ENCODE assay signal across 9 cellular contexts in genomic region chr18:9914334-9914583, GRCh38. TPM values are rescaled to one million over a fixed set of nuclear protein-coding genes. Genes with fewer than 3 reads are reported as not detected.
DNase-seq lines count a peak whose midpoint lies in the region; ATAC-seq and TF ChIP-seq lines count a peak whose summit lies in the region.
"Had no signal": no experiment of that assay in that cellular context is flagged by ENCODE, and none has a peak within 500 bp of the region (broad histone marks: within the 10 kb centered on the region; RNA-seq: fewer than 3 reads in every experiment).

No MANE protein-coding gene starts in this region.

- no peaks in the 10 kb centered on the region for H3K36me3 Mint-ChIP-seq in activated naive CD4-positive, alpha-beta T cell treated with anti-CD3 and anti-CD28 coated beads, Interleukin-2, amount 50 U/mL, for 24 hours
- H3K36me3 Mint-ChIP-seq in effector memory CD8-positive, alpha-beta T cell (ENCODE audit: insufficient read depth): peaks cover 16% of the 10 kb centered on the region
- peaks cover 2% of the 10 kb centered on the region for H3K36me3 Mint-ChIP-seq in neural progenitor cell

- H3K4me1 Mint-ChIP-seq in activated naive CD4-positive, alpha-beta T cell treated with anti-CD3 and anti-CD28 coated beads, Interleukin-2, amount 50 U/mL, for 24 hours: peaks cover 29% of the 10 kb centered on the region
- peaks cover 17 to 20% of the 10 kb centered on the region in 2 donors for H3K4me1 Mint-ChIP-seq in effector memory CD8-positive, alpha-beta T cell (ENCODE audit: low read depth in 2 of 2)
- H3K4me1 Mint-ChIP-seq in neural progenitor cell: peaks cover 21% of the 10 kb centered on the region

- TF ChIP-seq CTCF in Loucy (conservative IDR thresholded peaks at IDR 0.05; ENCODE audit: low read length): no peak
- no peak for TF ChIP-seq CTCF in neural progenitor cell (IDR thresholded peaks at IDR 0.05)

- H3K27me3 ChIP-seq in Loucy (ENCODE audit: insufficient read depth, low read length, poor library complexity, severe bottlenecking) (peaks cover 4% of the 10 kb centered on the region), neural progenitor cell (no peaks in the 10 kb centered on the region)

- ATAC-seq in effector memory CD8-positive, alpha-beta T cell (replicated peaks): no peak

- no peaks in the 10 kb centered on the region for H3F3A ChIP-seq in Loucy (ENCODE audit: low read depth)
- no peaks in the 10 kb centered on the region for H3F3A ChIP-seq in neural progenitor cell (ENCODE audit: low read depth)

- H3K36me3 ChIP-seq in Loucy (ENCODE audit: insufficient read depth, low read length) (no peaks in the 10 kb centered on the region), neural progenitor cell (no peaks in the 10 kb centered on the region)

- H2AFZ ChIP-seq in Loucy (ENCODE audit: low read length): peak overlapping the region; percentile 57
- H2AFZ ChIP-seq in neural progenitor cell (replicated peaks): peak overlapping the region; percentile 94

- H3K4me3 Mint-ChIP-seq in activated naive CD4-positive, alpha-beta T cell treated with anti-CD3 and anti-CD28 coated beads, Interleukin-2, amount 50 U/mL, for 24 hours: peak overlapping the region; percentile 93
- peak overlapping the region; percentile 81 to 82 for H3K4me3 Mint-ChIP-seq in effector memory CD8-positive, alpha-beta T cell
- H3K4me3 Mint-ChIP-seq in neural progenitor cell: peak overlapping the region; percentile 91

- H3K9ac ChIP-seq in Loucy (ENCODE audit: low read depth, low read length, poor library complexity, severe bottlenecking) (peak overlapping the region; percentile 80), neural progenitor cell (peak overlapping the region; percentile 84)

- H3K4me3 ChIP-seq in Loucy (ENCODE audit: low read length, poor library complexity, severe bottlenecking): peak overlapping the region; percentile 92
- peak overlapping the region; percentile 73 for H3K4me3 ChIP-seq in neural progenitor cell

- peaks cover 48% of the 10 kb centered on the region for H3K4me1 ChIP-seq in Loucy (ENCODE audit: insufficient read depth, low read length, poor library complexity, severe bottlenecking)
- H3K4me1 ChIP-seq in neural progenitor cell: peaks cover 21% of the 10 kb centered on the region

- peak overlapping the region; percentile 85 for H3K27ac ChIP-seq in neural progenitor cell

- H4K20me1 ChIP-seq in Loucy (ENCODE audit: insufficient read depth, low read length, poor library complexity, severe bottlenecking) (peaks cover 47% of the 10 kb centered on the region), neural progenitor cell (ENCODE audit: low read depth) (peaks cover 47% of the 10 kb centered on the region)

- H3K79me2 ChIP-seq in Loucy (ENCODE audit: insufficient read depth, low read length) (peaks cover 52% of the 10 kb centered on the region), neural progenitor cell (ENCODE audit: low read depth) (peaks cover 51% of the 10 kb centered on the region)

- H3K9me2 ChIP-seq in Loucy (replicated peaks; ENCODE audit: low read depth, low read length): no peaks in the 10 kb centered on the region

- no peaks in the 10 kb centered on the region for H3K27me3 Mint-ChIP-seq in activated naive CD4-positive, alpha-beta T cell treated with anti-CD3 and anti-CD28 coated beads, Interleukin-2, amount 50 U/mL, for 24 hours
- H3K27me3 Mint-ChIP-seq in effector memory CD8-positive, alpha-beta T cell: peaks cover 6 to 9% of the 10 kb centered on the region in 2 donors
- no peaks in the 10 kb centered on the region for H3K27me3 Mint-ChIP-seq in neural progenitor cell (ENCODE audit: insufficient read depth, low read depth)

- no peak overlapping the region for H3K4me2 ChIP-seq in Loucy (ENCODE audit: low read depth, low read length, poor library complexity, severe bottlenecking)
- H3K4me2 ChIP-seq in neural progenitor cell: peak overlapping the region; percentile 83

- DNase-seq in activated naive CD4-positive, alpha-beta T cell treated with anti-CD3 and anti-CD28 coated beads, Interleukin-2, amount 50 U/mL, for 16 hours: no peak
- DNase-seq in effector memory CD8-positive, alpha-beta T cell: no peak
- DNase-seq in neural progenitor cell (ENCODE audit: low spot score) (peak; percentile 79), middle frontal gyrus (ENCODE audit: extremely low spot score, low spot score) (no peak), DMS153 (lab: John Stamatoyannopoulos, UW) (no peak), NCI-H526 (lab: John Stamatoyannopoulos, UW) (no peak)

- H3K27ac Mint-ChIP-seq in activated naive CD4-positive, alpha-beta T cell treated with anti-CD3 and anti-CD28 coated beads, Interleukin-2, amount 50 U/mL, for 24 hours: no peak overlapping the region
- H3K27ac Mint-ChIP-seq in effector memory CD8-positive, alpha-beta T cell: peak overlapping the region; percentile 42 to 86
- H3K27ac Mint-ChIP-seq in neural progenitor cell: no peak overlapping the region

- no peaks in the 10 kb centered on the region for H3K9me3 ChIP-seq in Loucy (ENCODE audit: insufficient read depth, low read depth, low read length)
- no peaks in the 10 kb centered on the region for H3K9me3 ChIP-seq in neural progenitor cell (ENCODE audit: low read depth)

- no peaks in the 10 kb centered on the region for H3K9me3 Mint-ChIP-seq in activated naive CD4-positive, alpha-beta T cell treated with anti-CD3 and anti-CD28 coated beads, Interleukin-2, amount 50 U/mL, for 24 hours
- H3K9me3 Mint-ChIP-seq in effector memory CD8-positive, alpha-beta T cell: no peaks in the 10 kb centered on the region
- no peaks in the 10 kb centered on the region for H3K9me3 Mint-ChIP-seq in neural progenitor cell

RNA-seq across cellular contexts. Expression of gene VAPA, which starts 0.4 kb away (rescaled TPM):
- 165 and 285 TPM in 2 replicates for total RNA-seq in neural progenitor cell (ENCODE audit: low replicate concordance)

RNA-seq across cellular contexts. Expression of gene TXNDC2, which starts 28.5 kb away (rescaled TPM):
- not detected in 2 replicates for total RNA-seq in neural progenitor cell (ENCODE audit: low replicate concordance)
- total RNA-seq: myocyte had no signal

Comparison
In these comparisons a context has a peak if more than half of its experiments do, and no peak if none do; other contexts are left out.
1. H3K27ac Mint-ChIP-seq: peak in effector memory CD8-positive, alpha-beta T cell (2 of 2); none in activated naive CD4-positive, alpha-beta T cell treated with anti-CD3 and anti-CD28 coated beads, Interleukin-2, amount 50 U/mL, for 24 hours (single experiment) and neural progenitor cell (single experiment).
2. Peak in every context shown above with its lines, with median percentiles within 50 percentile points of each other: H3K4me3 Mint-ChIP-seq.